ENCODE assay signal across 8 cellular contexts in genomic region chr9:133115604-133116345, GRCh38. TPM values are rescaled to one million over a fixed set of nuclear protein-coding genes. Genes with fewer than 3 reads are reported as not detected.
DNase-seq lines count a peak whose midpoint lies in the region; ATAC-seq and TF ChIP-seq lines count a peak whose summit lies in the region.

No MANE protein-coding gene starts in this region.

- ATAC-seq in GM21360 (IDR thresholded peaks at IDR 0.05; ENCODE audit: unreplicated experiment) = peak; percentile 70

- H3K4me1 ChIP-seq in adipocyte (ENCODE audit: control insufficient read depth, insufficient read depth, low read length) = peaks cover 63% of the 10 kb centered on the region

- peaks cover 36% of the 10 kb centered on the region for H3K4me1 Mint-ChIP-seq in neural crest cell
- peaks cover 9% of the 10 kb centered on the region for H3K4me1 Mint-ChIP-seq in progenitor cell of endocrine pancreas (ENCODE audit: low read depth)

- H3K9me3 ChIP-seq in KOPT-K1 (ENCODE audit: insufficient read depth, low read length, poor library complexity, severe bottlenecking) (no peaks in the 10 kb centered on the region), adipocyte (ENCODE audit: control insufficient read depth, low read length) (no peaks in the 10 kb centered on the region)

- peak overlapping the region; percentile 59 for H3K27ac ChIP-seq in KOPT-K1 (ENCODE audit: low read depth, low read length, poor library complexity, severe bottlenecking)

- H3K9ac ChIP-seq in adipocyte (ENCODE audit: low read length) = peak overlapping the region; percentile 77

- H3K9me3 Mint-ChIP-seq in neural crest cell (no peaks in the 10 kb centered on the region), progenitor cell of endocrine pancreas (ENCODE audit: low read depth) (no peaks in the 10 kb centered on the region)

- no peaks in the 10 kb centered on the region for H3K27me3 ChIP-seq in adipocyte (replicated peaks; ENCODE audit: control insufficient read depth, insufficient read depth, low read length)

- peak overlapping the region; percentile 19 for H3K4me3 Mint-ChIP-seq in neural crest cell
- H3K4me3 Mint-ChIP-seq in progenitor cell of endocrine pancreas (ENCODE audit: low read depth) = no peak overlapping the region

- DNase-seq in EH (ENCODE audit: low read depth) (peak; percentile 69), adipocyte (ENCODE audit: low read depth) (peak; percentile 14), neural crest cell (ENCODE audit: low read depth, low spot score) (no peak), progenitor cell of endocrine pancreas (ENCODE audit: low spot score, unreplicated experiment) (no peak), HuH-7.5 (ENCODE audit: low spot score) (no peak), NCI-H82 treated with DMSO at 0.1 percent for 48 hours (lab: John Stamatoyannopoulos, UW; ENCODE audit: unreplicated experiment) (no peak)

- H3K36me3 Mint-ChIP-seq in neural crest cell (ENCODE audit: low read depth) (no peaks in the 10 kb centered on the region), progenitor cell of endocrine pancreas (ENCODE audit: insufficient read depth) (no peaks in the 10 kb centered on the region)

- TF ChIP-seq CTCF in neural crest cell (conservative IDR thresholded peaks at IDR 0.05) = no peak
- TF ChIP-seq CTCF in progenitor cell of endocrine pancreas (IDR thresholded peaks at IDR 0.05; ENCODE audit: unreplicated experiment) = no peak

- H3K27me3 Mint-ChIP-seq in neural crest cell (ENCODE audit: low read depth) (no peaks in the 10 kb centered on the region), progenitor cell of endocrine pancreas (no peaks in the 10 kb centered on the region)

- H3K27ac Mint-ChIP-seq in neural crest cell (ENCODE audit: unreplicated experiment) = peak overlapping the region; percentile 75
- H3K27ac Mint-ChIP-seq in progenitor cell of endocrine pancreas = no peak overlapping the region

- H3K4me3 ChIP-seq in adipocyte (ENCODE audit: low read length) = no peak overlapping the region

- H3K36me3 ChIP-seq in KOPT-K1 (ENCODE audit: insufficient read depth, low read length) = peaks cover 10% of the 10 kb centered on the region; the same call in 1 of the 2 replicates
- H3K36me3 ChIP-seq in adipocyte (ENCODE audit: control insufficient read depth, insufficient read depth, low read length, severe bottlenecking) = no peaks in the 10 kb centered on the region

RNA-seq across cellular contexts. Expression of gene RALGDS, which starts 5.3 kb away (rescaled TPM):
- total RNA-seq in neural crest cell (72.4 and 73.8 TPM in 2 replicates), progenitor cell of endocrine pancreas (82.3 and 84.6 TPM in 2 replicates)

RNA-seq across cellular contexts. Expression of gene GBGT1, which starts 47.9 kb away (rescaled TPM):
- total RNA-seq in neural crest cell (12.9 and 13.8 TPM in 2 replicates), progenitor cell of endocrine pancreas (5.2 and 7.3 TPM in 2 replicates)

RNA-seq across cellular contexts. Expression of gene CEL, which starts 54.0 kb away (rescaled TPM):
- total RNA-seq in neural crest cell (3.5 and 3.6 TPM in 2 replicates), progenitor cell of endocrine pancreas (5.2 and 5.4 TPM in 2 replicates)

Comparison
In these comparisons a context has a peak if more than half of its experiments do, and no peak if none do; other contexts are left out.
1. DNase-seq: peak in EH (single experiment) and adipocyte (single experiment); none in neural crest cell (single experiment), progenitor cell of endocrine pancreas (single experiment), HuH-7.5 (single experiment) and NCI-H82 treated with DMSO at 0.1 percent for 48 hours (single experiment).